In genomic region chr18:48218285-48219022, GRCh38 we compare ENCODE assay signal across 23 cellular contexts.
"Had no signal": no experiment of that assay in that cellular context is flagged by ENCODE, and none has a peak within 500 bp of the region (broad histone marks: within the 10 kb centered on the region; RNA-seq: fewer than 3 reads in every experiment).

No MANE protein-coding gene starts in this region.

- H3K4me3 ChIP-seq: colonic mucosa, hepatocyte, pancreas, prostate gland, spleen, tibial nerve had no signal

- H3K4me2 ChIP-seq: hepatocyte had no signal

- H3K79me2 ChIP-seq: hepatocyte had no signal

- H3K4me1 ChIP-seq: colonic mucosa, pancreas, prostate gland had no signal

- H3K27ac ChIP-seq: colonic mucosa, hepatocyte, pancreas, prostate gland, spleen, tibial nerve had no signal

- H3K27me3 Mint-ChIP-seq: stimulated activated naive CD8-positive, alpha-beta T cell treated with anti-CD3 and anti-CD28 coated beads, Interleukin-15, Interleukin-2, amounts not matched to agents 100 ng/mL and 50 ng/mL, for 24 hours had no signal

- H2AFZ ChIP-seq: hepatocyte had no signal

- H3K36me3 Mint-ChIP-seq: naive thymus-derived CD4-positive, alpha-beta T cell; stimulated activated memory B cell treated with anti-CD40 and anti-IgM and Interleukin-4, amounts not matched to agents 10 μg/mL and 1 μg/mL and 100 μg/mL, for 72 hours had no signal

- H3K4me1 Mint-ChIP-seq: neural crest cell; stimulated activated memory B cell treated with anti-CD40 and anti-IgM and Interleukin-4, amounts not matched to agents 10 μg/mL and 1 μg/mL and 100 μg/mL, for 72 hours had no signal

- H3K9me3 Mint-ChIP-seq: naive thymus-derived CD4-positive, alpha-beta T cell; stimulated activated memory B cell treated with anti-CD40 and anti-IgM and Interleukin-4, amounts not matched to agents 10 μg/mL and 1 μg/mL and 100 μg/mL, for 72 hours; stimulated activated naive CD8-positive, alpha-beta T cell treated with anti-CD3 and anti-CD28 coated beads, Interleukin-15, Interleukin-2, amounts not matched to agents 100 ng/mL and 50 ng/mL, for 24 hours had no signal

- FAIRE-seq: endothelial cell of umbilical vein, kidney, pancreas had no signal

- H3K36me3 ChIP-seq: colonic mucosa, pancreas, prostate gland, spleen, tibial nerve had no signal

- DNase-seq: colonic mucosa; dermis blood vessel endothelial cell; endodermal cell; erythroblast; foreskin melanocyte; kidney; left cardiac atrium; left ventricle myocardium superior; mesendoderm; naive thymus-derived CD4-positive, alpha-beta T cell; nucleus accumbens; pancreas; spleen; stimulated activated CD4-positive, alpha-beta T cell treated with anti-CD3 and anti-CD28 coated beads, Interleukin-15, amount 100 ng/mL, for 24 hours; stimulated activated CD4-positive, alpha-beta T cell treated with anti-CD3 and anti-CD28 coated beads, Interleukin-1b, Interleukin-23, amount 100 ng/mL, for 48 hours; stimulated activated CD4-positive, alpha-beta T cell treated with anti-CD3 and anti-CD28 coated beads, Interleukin-4, amount 100 ng/mL, for 24 hours had no signal

- H3K4me3 Mint-ChIP-seq: endodermal cell; naive thymus-derived CD4-positive, alpha-beta T cell; neural crest cell; stimulated activated memory B cell treated with anti-CD40 and anti-IgM and Interleukin-4, amounts not matched to agents 10 μg/mL and 1 μg/mL and 100 μg/mL, for 72 hours; stimulated activated naive CD8-positive, alpha-beta T cell treated with anti-CD3 and anti-CD28 coated beads, Interleukin-15, Interleukin-2, amounts not matched to agents 100 ng/mL and 50 ng/mL, for 24 hours had no signal

- H3K27ac Mint-ChIP-seq: endodermal cell; stimulated activated memory B cell treated with anti-CD40 and anti-IgM and Interleukin-4, amounts not matched to agents 10 μg/mL and 1 μg/mL and 100 μg/mL, for 72 hours; stimulated activated naive CD8-positive, alpha-beta T cell treated with anti-CD3 and anti-CD28 coated beads, Interleukin-15, Interleukin-2, amounts not matched to agents 100 ng/mL and 50 ng/mL, for 24 hours had no signal

- H3K9me3 ChIP-seq: colonic mucosa, pancreas, prostate gland, spleen, tibial nerve had no signal

- H3K27me3 ChIP-seq: colonic mucosa, hepatocyte, pancreas, tibial nerve had no signal
